In genomic region chr2:71813801-71814470, GRCh38 we compare ENCODE assay signal across 18 cellular contexts.
"Had no signal": no experiment of that assay in that cellular context is flagged by ENCODE, and none has a peak within 500 bp of the region (broad histone marks: within the 10 kb centered on the region; RNA-seq: fewer than 3 reads in every experiment).

No MANE protein-coding gene starts in this region.

- H3K9me3 ChIP-seq: esophagus squamous epithelium, heart right ventricle, left ventricle myocardium inferior, ovary, upper lobe of left lung had no signal

- ATAC-seq: heart right ventricle; stimulated activated naive CD8-positive, alpha-beta T cell treated with anti-CD3 and anti-CD28 coated beads, Interleukin-15, Interleukin-2, amounts not matched to agents 100 U/mL and 50 U/mL, for 24 hours had no signal

- FAIRE-seq: frontal cortex, islet of Langerhans had no signal

- DNase-seq: activated CD4-positive, alpha-beta T cell treated with anti-CD3 and anti-CD28 coated beads, Interleukin-2, amount 50 U/mL, for 4 hours; activated CD4-positive, CD25-positive, alpha-beta regulatory T cell treated with anti-CD3 and anti-CD28 coated beads, Interleukin-2, amount 50 U/mL, for 72 hours; activated naive CD8-positive, alpha-beta T cell treated with anti-CD3 and anti-CD28 coated beads, Interleukin-2, amount 10 ng/mL, durations not matched to agents 7 days and 5 days; anterior cingulate cortex; cerebellar nuclear complex; dorsolateral prefrontal cortex; esophagus squamous epithelium; heart right ventricle; left ventricle myocardium inferior; mesendoderm; nephron progenitor cell; ovary; stimulated activated CD4-positive, alpha-beta T cell treated with anti-CD3 and anti-CD28 coated beads, Interleukin-4, amount 100 ng/mL, for 1 hour; stimulated activated CD8-positive, alpha-beta memory T cell treated with anti-CD3 and anti-CD28 coated beads, Interleukin-4, amount 100 ng/mL, for 48 hours; stimulated activated naive CD8-positive, alpha-beta T cell treated with anti-CD3 and anti-CD28 coated beads, Interleukin-15, Interleukin-2, amounts not matched to agents 100 U/mL and 50 U/mL, for 24 hours; upper lobe of left lung had no signal

- H3K36me3 ChIP-seq: esophagus squamous epithelium, heart right ventricle, left ventricle myocardium inferior, ovary, upper lobe of left lung had no signal

- H3K4me1 ChIP-seq: esophagus squamous epithelium, left ventricle myocardium inferior, upper lobe of left lung had no signal

- H3K4me3 ChIP-seq: dorsolateral prefrontal cortex, esophagus squamous epithelium, heart right ventricle, left ventricle myocardium inferior, ovary, upper lobe of left lung had no signal

- H3K27me3 ChIP-seq: dorsolateral prefrontal cortex, esophagus squamous epithelium, heart right ventricle, ovary, upper lobe of left lung had no signal

- H3K27ac ChIP-seq: dorsolateral prefrontal cortex, esophagus squamous epithelium, heart right ventricle, left ventricle myocardium inferior, ovary, upper lobe of left lung had no signal
